Comparison of ENCODE assay signal across 13 cellular contexts in the genomic region with DNA sequence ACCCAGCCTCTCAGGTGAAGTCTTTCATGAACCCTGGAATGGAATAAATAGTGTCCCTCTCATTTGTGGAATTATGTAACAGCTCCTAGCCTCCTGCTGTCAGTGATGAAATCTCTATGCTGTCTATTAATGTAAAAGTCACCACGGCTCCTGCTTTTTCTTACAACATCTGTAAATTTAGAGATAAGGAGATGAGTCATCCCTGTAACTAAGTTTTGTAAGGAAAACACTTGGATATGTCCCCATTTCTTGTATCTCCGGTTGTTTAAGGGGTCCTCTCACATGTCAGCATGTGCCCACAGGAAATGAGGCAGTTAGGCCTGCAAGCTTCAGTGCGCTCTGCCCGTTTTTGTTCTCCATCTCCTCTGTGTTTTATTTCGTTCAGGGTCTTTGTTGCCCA. TPM values are rescaled to one million over a fixed set of nuclear protein-coding genes. Genes with fewer than 3 reads are reported as not detected.
DNase-seq lines count a peak whose midpoint lies in the region; ATAC-seq, FAIRE-seq and TF ChIP-seq lines count a peak whose summit lies in the region.
"Had no signal": no experiment of that assay in that cellular context is flagged by ENCODE, and none has a peak within 500 bp of the region (broad histone marks: within the 10 kb centered on the region; RNA-seq: fewer than 3 reads in every experiment).

No MANE protein-coding gene starts in this region.

- no TSS peak for BruUV-seq in GM12878 (replicated peaks; lab: Mats Ljungman, UMichigan)

- no peak overlapping the region for H3K4me3 ChIP-seq in GM12878
- no peak overlapping the region for H3K4me3 ChIP-seq in trophoblast cell (ENCODE audit: low read depth, low read length)
- H3K4me3 ChIP-seq: SJSA1 had no signal

- ATAC-seq in GM12878 (no peak), HG02973 (IDR thresholded peaks at IDR 0.05; ENCODE audit: unreplicated experiment) (no peak), HG02759 (IDR thresholded peaks at IDR 0.05; ENCODE audit: unreplicated experiment) (no peak)

- no peak overlapping the region for H2BK5ac ChIP-seq in trophoblast cell (ENCODE audit: low read depth, low read length, poor library complexity)

- no peak for TF ChIP-seq CTCF in GM12878 (IDR thresholded peaks at IDR 0.05 in 2 of 3, conservative IDR thresholded peaks at IDR 0.05 in 1 of 3; ENCODE audit: control insufficient read depth in 2 of 3, extremely low read depth in 1 of 3, insufficient read depth in 1 of 3, low read depth in 3 of 3, low read length in 3 of 3)

- H3K27me3 ChIP-seq in GM12878 (replicated peaks in 1 of 2; ENCODE audit: control insufficient read depth in 2 of 2, insufficient read depth in 2 of 2, low read length in 1 of 2) (no peaks in the 10 kb centered on the region), trophoblast cell (ENCODE audit: insufficient read depth, low read length) (no peaks in the 10 kb centered on the region)
- H3K27me3 ChIP-seq: SJSA1 had no signal

- no peak overlapping the region for H3K18ac ChIP-seq in trophoblast cell (ENCODE audit: low read length)

- no peak overlapping the region for H3K14ac ChIP-seq in trophoblast cell (ENCODE audit: low read length)

- H3K79me2 ChIP-seq in GM12878 (ENCODE audit: control insufficient read depth, insufficient read depth, low read length) (peaks cover 16% of the 10 kb centered on the region), trophoblast cell (ENCODE audit: control insufficient read depth, insufficient read depth, low read length, poor library complexity) (peaks cover 7% of the 10 kb centered on the region)

- in situ Hi-C loops in GM12878 (cut with MboI), result no loop called here

- H3K9me3 ChIP-seq in GM12878 (replicated peaks; ENCODE audit: control insufficient read depth, insufficient read depth, low read length), result no peaks in the 10 kb centered on the region
- H3K9me3 ChIP-seq in trophoblast cell (ENCODE audit: insufficient read depth, low read depth, low read length), result no peaks in the 10 kb centered on the region
- H3K9me3 ChIP-seq: SJSA1 had no signal

- RAD21 ChIA-PET in GM12878 (lab: Charles Lee; ENCODE audit: unreplicated experiment), result interaction anchor here (0.6 to 1.5 kb wide), 2 partner anchors 122 to 484 kb away, joined by 3 read pairs; no protein-coding TSS in a partner anchor

- WGBS in GM12878 (ENCODE audit: insufficient coverage, insufficient replicate concordance, low lambda C conversion rate, missing lambda C conversion rate), result 78% methylated on average over 5 of the region's 5 CpGs
- no CpG with 5 or more reads among the region's 5 CpGs for WGBS in trophoblast cell (ENCODE audit: extremely low coverage, insufficient coverage, insufficient read length)

- H4K8ac ChIP-seq in trophoblast cell (ENCODE audit: low read depth, low read length), result no peak overlapping the region

- H3K36me3 ChIP-seq in GM12878 (ENCODE audit: control insufficient read depth in 2 of 2, insufficient read depth in 2 of 2, low read length in 1 of 2) (no peaks in the 10 kb centered on the region; a peak in 1 of 4 replicates), trophoblast cell (ENCODE audit: control insufficient read depth in 1 of 2, insufficient read depth in 2 of 2, low read length in 2 of 2) (peaks cover 6 to 9% of the 10 kb centered on the region in 2 experiments)

- TF ChIP-seq EP300 in GM12878 (IDR thresholded peaks at IDR 0.05; ENCODE audit: borderline replicate concordance in 1 of 2, control insufficient read depth in 1 of 2, low read depth in 2 of 2, low read length in 2 of 2), result no peak

- no peak overlapping the region for H2AFZ ChIP-seq in GM12878 (ENCODE audit: control insufficient read depth, low read depth, low read length)
- H2AFZ ChIP-seq in trophoblast cell (ENCODE audit: insufficient read depth, low read length, poor library complexity), result no peak overlapping the region

- no peak for DNase-seq in T-helper 2 cell treated with Interferon-gamma antibody and Interleukin-4, amounts not matched to agents 5 μg/mL and 100 μg/mL, for 36 hours (ENCODE audit: low spot score)
- DNase-seq in T-helper 2 cell (no peak), NOMO-1 (lab: John Stamatoyannopoulos, UW; ENCODE audit: unreplicated experiment in 2 of 2) (peak; percentile 48 to 86), GM12878 (ENCODE audit: low read depth, low spot score) (no peak), trophoblast cell (peak; percentile 51 to 77), NCI-H2107 (lab: John Stamatoyannopoulos, UW) (no peak)

- peaks cover 51% of the 10 kb centered on the region for H3K4me1 Mint-ChIP-seq in T-helper 2 cell treated with Interferon-gamma antibody and Interleukin-4, amounts not matched to agents 5 μg/mL and 100 μg/mL, for 36 hours (ENCODE audit: low read depth)

- no peaks in the 10 kb centered on the region for H3K9me3 Mint-ChIP-seq in T-helper 2 cell treated with Interferon-gamma antibody and Interleukin-4, amounts not matched to agents 5 μg/mL and 100 μg/mL, for 36 hours

- no peak overlapping the region for H2BK120ac ChIP-seq in trophoblast cell (ENCODE audit: insufficient read depth, low read length, poor library complexity)

- no peak overlapping the region for H2AK5ac ChIP-seq in trophoblast cell (ENCODE audit: low read length)

- H2BK12ac ChIP-seq in trophoblast cell (ENCODE audit: low read length), result no peak overlapping the region

- H3K4me1 ChIP-seq in GM12878 (ENCODE audit: control insufficient read depth, insufficient read depth, low read length) (peaks cover 28% of the 10 kb centered on the region), trophoblast cell (ENCODE audit: control insufficient read depth in 1 of 2, insufficient read depth in 2 of 2, low read length in 2 of 2) (peaks cover 11 to 12% of the 10 kb centered on the region in 2 experiments)

- no peak overlapping the region for H3K4ac ChIP-seq in trophoblast cell (ENCODE audit: low read depth, low read length)

- no peak for TF ChIP-seq RAD21 in GM12878 (IDR thresholded peaks at IDR 0.05; ENCODE audit: insufficient read depth, low read depth, low read length)

- H3K4me2 ChIP-seq in GM12878 (ENCODE audit: control insufficient read depth, insufficient read depth), result peak overlapping the region; percentile 19; the same call in 1 of the 2 replicates
- no peak overlapping the region for H3K4me2 ChIP-seq in trophoblast cell (ENCODE audit: low read length)

- no peak overlapping the region for H4K12ac ChIP-seq in trophoblast cell (ENCODE audit: low read depth, low read length)

- H3K4me3 Mint-ChIP-seq in T-helper 2 cell treated with Interferon-gamma antibody and Interleukin-4, amounts not matched to agents 5 μg/mL and 100 μg/mL, for 36 hours, result peak overlapping the region; percentile 61

- CTCF ChIA-PET in GM12878 (lab: Yijun Ruan, JAX), result interaction anchor here (0.6 to 4.7 kb wide), 5 partner anchors 12 to 122 kb away, joined by 3 to 32 read pairs (median 6); no protein-coding TSS in a partner anchor

- no peak overlapping the region for H4K91ac ChIP-seq in trophoblast cell (ENCODE audit: low read depth, low read length)

- POLR2A ChIA-PET in GM12878 (lab: Charles Lee), result interaction anchor here (0.7 to 1.5 kb wide), 4 partner anchors 12 to 87 kb away, joined by 3 to 5 read pairs (median 3); no protein-coding TSS in a partner anchor

- peaks cover 28% of the 10 kb centered on the region for H3K36me3 Mint-ChIP-seq in T-helper 2 cell treated with Interferon-gamma antibody and Interleukin-4, amounts not matched to agents 5 μg/mL and 100 μg/mL, for 36 hours (ENCODE audit: low read depth)

- H3K23ac ChIP-seq in trophoblast cell (ENCODE audit: low read length), result no peak overlapping the region

- no peak for FAIRE-seq in GM12878 (lab: Jason Lieb, UNC)
- FAIRE-seq: A204.1, islet of Langerhans had no signal

- TF ChIP-seq POLR2A in GM12878 (IDR thresholded peaks at IDR 0.05; ENCODE audit: low read depth, low read length), result no peak

- SMC1A ChIA-PET in GM12878 (lab: Charles Lee; ENCODE audit: uncharacterized antibody, unreplicated experiment), result interaction anchor here (1.4 to 3.5 kb wide), 4 partner anchors 8 to 121 kb away, joined by 5 to 13 read pairs (median 6); no protein-coding TSS in a partner anchor

- no peak overlapping the region for H3K27ac ChIP-seq in GM12878 (ENCODE audit: control insufficient read depth, insufficient read depth)
- no peak overlapping the region for H3K27ac ChIP-seq in trophoblast cell (ENCODE audit: low read depth, low read length)
- H3K27ac ChIP-seq: SJSA1 had no signal

- intact Hi-C loops in GM12878 (cut with micrococcal nuclease; ENCODE audit: unreplicated experiment), result no loop called here

- H3K79me1 ChIP-seq in trophoblast cell (ENCODE audit: low read length), result peaks cover 8% of the 10 kb centered on the region

- H3K27ac Mint-ChIP-seq in T-helper 2 cell treated with Interferon-gamma antibody and Interleukin-4, amounts not matched to agents 5 μg/mL and 100 μg/mL, for 36 hours, result peak overlapping the region; percentile 95

- H3K27me3 Mint-ChIP-seq in T-helper 2 cell treated with Interferon-gamma antibody and Interleukin-4, amounts not matched to agents 5 μg/mL and 100 μg/mL, for 36 hours (ENCODE audit: low read depth), result no peaks in the 10 kb centered on the region

- no peaks in the 10 kb centered on the region; the same call in 1 of the 2 replicates for H4K20me1 ChIP-seq in GM12878 (ENCODE audit: control insufficient read depth, insufficient read depth)

- H3K9ac ChIP-seq in GM12878 (ENCODE audit: control insufficient read depth, insufficient read depth, low read length) (no peak overlapping the region), trophoblast cell (ENCODE audit: low read length) (no peak overlapping the region)

RNA-seq across cellular contexts. Expression of gene NAT9, which starts 2.8 kb away (rescaled TPM):
- 68.1 and 91.4 TPM in 2 replicates for total RNA-seq in GM12878 (2013; cell fraction: nucleolus; rRNA removed)
- total RNA-seq in GM12878 (2014; rRNA removed) (16.3 and 16.7 TPM in 2 replicates), GM12878 (2014; rRNA removed; fragmentation: Illumina TruSeq; extraction: Trizol) (27.5 and 28.0 TPM in 2 replicates), GM12878 (2021) (44.8 and 45.3 TPM in 2 replicates)
- 36.0 TPM for polyA plus RNA-seq in GM12878 (2011; ENCODE audit: low read depth)
- polyA plus RNA-seq in GM12878 (2011; rRNA removed) (23.2 and 26.7 TPM in 2 replicates), GM12878 (2014; fragmentation: Illumina TruSeq; extraction: Trizol) (17.9 and 26.4 TPM in 2 replicates), GM12878 (2014; fragmentation: Nextera tagmentation; extraction: Ambion mirVana) (1 to 10 TPM; 3.5 to 4.5 TPM), GM12878 (2014; rRNA removed) (43.2 and 46.4 TPM in 2 replicates), GM12878 (2016; fragmentation: Nextera tagmentation; extraction: Ambion mirVana) (10 to 100 TPM; 33.9 to 36.4 TPM)
- 31.5 and 40.8 TPM in 2 replicates for polyA plus RNA-seq in GM12878 (2011; cell fraction: cytosol; rRNA removed)
- polyA plus RNA-seq in GM12878 (2011; cell fraction: nucleus; rRNA removed), result 150 and 164 TPM in 2 replicates
- polyA plus RNA-seq in GM12878 (2012), result 40.0 and 45.4 TPM in 2 replicates
- polyA minus RNA-seq in GM12878 (2011; rRNA and poly(A)+ RNA removed), result 18.9 and 36.0 TPM in 2 replicates
- polyA minus RNA-seq in GM12878 (2011; cell fraction: cytosol; rRNA and poly(A)+ RNA removed), result 6.5 and 9.3 TPM in 2 replicates
- 29.6 and 34.8 TPM in 2 replicates for polyA minus RNA-seq in GM12878 (2011; cell fraction: nucleus; rRNA and poly(A)+ RNA removed)
- 19.2 and 20.1 TPM in 2 replicates for polyA plus RNA-seq in trophoblast cell (2013)

RNA-seq across cellular contexts. Expression of gene NHERF1, which starts 30.5 kb away (rescaled TPM):
- total RNA-seq in GM12878 (2013; cell fraction: nucleolus; rRNA removed), result 10.8 and 11.9 TPM in 2 replicates
- total RNA-seq in GM12878 (2014; rRNA removed), result 24.7 and 27.4 TPM in 2 replicates
- total RNA-seq in GM12878 (2014; rRNA removed; fragmentation: Illumina TruSeq; extraction: Trizol), result 21.5 and 23.5 TPM in 2 replicates
- total RNA-seq in GM12878 (2021), result 52.9 and 53.2 TPM in 2 replicates
- polyA plus RNA-seq in GM12878 (2011; ENCODE audit: low read depth), result 13.3 TPM
- polyA plus RNA-seq in GM12878 (2011; rRNA removed), result 35.4 and 61.6 TPM in 2 replicates
- polyA plus RNA-seq in GM12878 (2011; cell fraction: cytosol; rRNA removed), result 72.8 and 76.3 TPM in 2 replicates
- polyA plus RNA-seq in GM12878 (2011; cell fraction: nucleus; rRNA removed), result 42.6 and 58.8 TPM in 2 replicates
- 27.8 and 28.5 TPM in 2 replicates for polyA plus RNA-seq in GM12878 (2012)
- 21.5 and 39.2 TPM in 2 replicates for polyA plus RNA-seq in GM12878 (2014; fragmentation: Illumina TruSeq; extraction: Trizol)
- polyA plus RNA-seq in GM12878 (2014; fragmentation: Nextera tagmentation; extraction: Ambion mirVana), result 10 to 100 TPM; 13.4 to 14.3 TPM
- polyA plus RNA-seq in GM12878 (2014; rRNA removed), result 38.8 and 41.3 TPM in 2 replicates
- 10 to 100 TPM; 57.3 to 61.2 TPM for polyA plus RNA-seq in GM12878 (2016; fragmentation: Nextera tagmentation; extraction: Ambion mirVana)
- 49.8 and 66.4 TPM in 2 replicates for polyA minus RNA-seq in GM12878 (2011; rRNA and poly(A)+ RNA removed)
- 24.6 and 28.6 TPM in 2 replicates for polyA minus RNA-seq in GM12878 (2011; cell fraction: cytosol; rRNA and poly(A)+ RNA removed)
- polyA minus RNA-seq in GM12878 (2011; cell fraction: nucleus; rRNA and poly(A)+ RNA removed), result 8.5 and 14.5 TPM in 2 replicates
- 146 and 153 TPM in 2 replicates for polyA plus RNA-seq in trophoblast cell (2013)

RNA-seq across cellular contexts. Expression of gene RAB37, which starts 41.9 kb away (rescaled TPM):
- 7.8 and 10.2 TPM in 2 replicates for total RNA-seq in GM12878 (2013; cell fraction: nucleolus; rRNA removed)
- total RNA-seq in GM12878 (2014; rRNA removed) (1.1 and 1.5 TPM in 2 replicates), GM12878 (2014; rRNA removed; fragmentation: Illumina TruSeq; extraction: Trizol) (1.7 and 2.0 TPM in 2 replicates), GM12878 (2021) (2.3 and 2.7 TPM in 2 replicates)
- polyA plus RNA-seq in GM12878 (2011; ENCODE audit: low read depth), result 9.9 TPM
- polyA plus RNA-seq in GM12878 (2011; rRNA removed) (4.5 and 5.6 TPM in 2 replicates), GM12878 (2014; fragmentation: Illumina TruSeq; extraction: Trizol) (1.9 and 3.1 TPM in 2 replicates), GM12878 (2014; fragmentation: Nextera tagmentation; extraction: Ambion mirVana) (under 1 TPM; 0.48 to 0.97 TPM), GM12878 (2014; rRNA removed) (3.6 and 5.6 TPM in 2 replicates), GM12878 (2016; fragmentation: Nextera tagmentation; extraction: Ambion mirVana) (1 to 10 TPM; 1.6 to 1.7 TPM)
- 4.4 and 4.5 TPM in 2 replicates for polyA plus RNA-seq in GM12878 (2011; cell fraction: cytosol; rRNA removed)
- 4.2 and 8.4 TPM in 2 replicates for polyA plus RNA-seq in GM12878 (2011; cell fraction: nucleus; rRNA removed)
- polyA plus RNA-seq in GM12878 (2012), result 11.4 and 11.9 TPM in 2 replicates
- 2.7 and 4.6 TPM in 2 replicates for polyA minus RNA-seq in GM12878 (2011; rRNA and poly(A)+ RNA removed)
- 1.1 and 1.9 TPM in 2 replicates for polyA minus RNA-seq in GM12878 (2011; cell fraction: cytosol; rRNA and poly(A)+ RNA removed)
- 0.48 and 0.86 TPM in 2 replicates for polyA minus RNA-seq in GM12878 (2011; cell fraction: nucleus; rRNA and poly(A)+ RNA removed)
- polyA plus RNA-seq in trophoblast cell (2013), result 0.62 and 1.0 TPM in 2 replicates
- total RNA-seq: H4, M059J had no signal

Comparison
In these comparisons a context has a peak if more than half of its experiments do, and no peak if none do; other contexts are left out.
1. DNase-seq: peak in NOMO-1 (2 of 2) and trophoblast cell (2 of 2); none in T-helper 2 cell treated with Interferon-gamma antibody and Interleukin-4, amounts not matched to agents 5 μg/mL and 100 μg/mL, for 36 hours (single experiment), T-helper 2 cell (0 of 5), GM12878 (single experiment) and NCI-H2107 (single experiment).